1 cellular context compared by ENCODE assay signal in the genomic region with DNA sequence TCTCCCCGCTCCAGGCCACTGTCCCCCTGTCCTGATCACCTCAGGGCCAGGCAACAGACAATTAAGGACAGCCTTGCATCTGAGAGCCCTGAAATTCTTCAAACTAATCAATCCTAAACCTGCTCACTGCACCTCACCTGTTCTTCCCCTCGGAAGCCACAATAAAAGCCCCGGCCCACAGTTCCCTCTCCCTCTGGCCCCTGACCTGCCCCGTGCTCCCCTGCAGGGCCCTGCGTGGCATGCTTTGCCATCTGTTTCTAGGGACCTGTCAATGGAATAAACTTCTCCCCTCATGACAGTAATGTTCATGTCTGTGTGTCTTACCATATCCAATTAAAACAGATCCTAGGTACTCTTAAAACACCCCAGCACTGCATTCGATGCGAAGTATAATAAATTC.
TF ChIP-seq lines count a peak whose summit lies in the region.

No MANE protein-coding gene starts in this region.

TF ChIP-seq in GM12891, 5 proteins besides CTCF, POLR2A, EP300 and RAD21 (continued from another document):
- TF ChIP-seq POLR2AphosphoS5 (IDR thresholded peaks at IDR 0.05; ENCODE audit: low read depth, low read length) = no peak
